ENCODE assay signal across 20 cellular contexts in the genomic region with DNA sequence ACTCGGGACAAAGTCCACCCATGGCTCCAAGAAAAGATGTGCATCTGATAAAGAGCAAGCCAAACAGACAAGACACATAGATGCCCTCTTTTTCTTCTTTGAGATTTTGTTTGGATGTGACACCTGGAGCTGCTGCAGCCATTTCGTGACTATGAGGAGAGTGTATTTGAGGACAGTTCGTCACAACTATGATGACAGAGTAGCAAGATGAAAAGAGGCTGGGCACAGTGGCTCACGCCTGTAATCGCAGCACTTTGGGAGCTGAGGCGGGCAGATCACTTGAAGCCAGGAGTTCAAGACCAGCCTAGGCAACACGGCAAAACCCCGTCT. TPM values are rescaled to one million over a fixed set of nuclear protein-coding genes. Genes with fewer than 3 reads are reported as not detected.
DNase-seq lines count a peak whose midpoint lies in the region; ATAC-seq and TF ChIP-seq lines count a peak whose summit lies in the region.
"Had no signal": no experiment of that assay in that cellular context is flagged by ENCODE, and none has a peak within 500 bp of the region (broad histone marks: within the 10 kb centered on the region; RNA-seq: fewer than 3 reads in every experiment).

No MANE protein-coding gene starts in this region.

- H3K4me1 Mint-ChIP-seq in natural killer cell: peaks cover 14 to 19% of the 10 kb centered on the region in 2 donors
- peaks cover 26 to 29% of the 10 kb centered on the region in 2 donors for H3K4me1 Mint-ChIP-seq in natural killer cell treated with Interleukin-12 subunit alpha and Interleukin-12 subunit beta and Interleukin-15 and Interleukin-18, amount 100 ng/mL, for 72 hours (ENCODE audit: low read depth in 2 of 2)
- peaks cover 56% of the 10 kb centered on the region for H3K4me1 Mint-ChIP-seq in dendritic cell treated with granulocyte-macrophage colony-stimulating factor and Interleukin-4, amounts not matched to agents 40 ng/mL and 50 ng/mL, for 4 days (ENCODE audit: low read depth)
- no peaks in the 10 kb centered on the region for H3K4me1 Mint-ChIP-seq in neural crest cell

- H3K27ac Mint-ChIP-seq in natural killer cell (peak overlapping the region; percentile 66 to 90), neural crest cell (ENCODE audit: unreplicated experiment) (peak overlapping the region; percentile 81)
- H3K27ac Mint-ChIP-seq in natural killer cell treated with Interleukin-12 subunit alpha and Interleukin-12 subunit beta and Interleukin-15 and Interleukin-18, amount 100 ng/mL, for 72 hours: peak overlapping the region in 1 of 2 donors; percentile 17
- H3K27ac Mint-ChIP-seq in dendritic cell treated with granulocyte-macrophage colony-stimulating factor and Interleukin-4, amounts not matched to agents 40 ng/mL and 50 ng/mL, for 4 days: peak overlapping the region; percentile 74
- H3K27ac Mint-ChIP-seq: stimulated activated memory B cell treated with anti-CD40 and anti-IgM and Interleukin-4, amounts not matched to agents 10 μg/mL and 1 μg/mL and 100 μg/mL, for 72 hours had no signal

- DNase-seq in natural killer cell (no peak), neural crest cell (ENCODE audit: low read depth, low spot score) (no peak), NCI-H2029 (lab: John Stamatoyannopoulos, UW) (no peak), dorsolateral prefrontal cortex (no peak), hypothalamus (lab: John Stamatoyannopoulos, UW) (no peak)
- DNase-seq in natural killer cell treated with Interleukin-12 subunit alpha and Interleukin-12 subunit beta and Interleukin-15 and Interleukin-18, amount 100 ng/mL, for 72 hours (ENCODE audit: low spot score): no peak
- DNase-seq: activated CD8-positive, alpha-beta memory T cell treated with anti-CD3 and anti-CD28 coated beads, Interleukin-2, amount 10 ng/mL, durations not matched to agents 7 days and 5 days; activated gamma-delta T cell; anterior cingulate cortex; cortex of kidney; GDM1; Kasumi-1; kidney; NCI-H1436; NCI-H2227 treated with DMSO at 0.1 percent for 48 hours; SHP77; T-helper 1 cell had no signal

- H3K27me3 ChIP-seq in dorsolateral prefrontal cortex: no peaks in the 10 kb centered on the region

- H3K4me3 Mint-ChIP-seq in natural killer cell (no peak overlapping the region), neural crest cell (no peak overlapping the region)
- no peak overlapping the region for H3K4me3 Mint-ChIP-seq in natural killer cell treated with Interleukin-12 subunit alpha and Interleukin-12 subunit beta and Interleukin-15 and Interleukin-18, amount 100 ng/mL, for 72 hours
- H3K4me3 Mint-ChIP-seq in dendritic cell treated with granulocyte-macrophage colony-stimulating factor and Interleukin-4, amounts not matched to agents 40 ng/mL and 50 ng/mL, for 4 days: no peak overlapping the region
- H3K4me3 Mint-ChIP-seq: activated CD8-positive, alpha-beta memory T cell treated with anti-CD3 and anti-CD28 coated beads, Interleukin-2, amount 10 ng/mL, durations not matched to agents 7 days and 5 days; stimulated activated memory B cell treated with anti-CD40 and anti-IgM and Interleukin-4, amounts not matched to agents 10 μg/mL and 1 μg/mL and 100 μg/mL, for 72 hours had no signal

- H3K27me3 Mint-ChIP-seq in natural killer cell (ENCODE audit: low read depth in 2 of 2) (peaks cover 11 to 25% of the 10 kb centered on the region in 2 donors), neural crest cell (ENCODE audit: low read depth) (no peaks in the 10 kb centered on the region)
- peaks cover 26 to 39% of the 10 kb centered on the region in 2 donors for H3K27me3 Mint-ChIP-seq in natural killer cell treated with Interleukin-12 subunit alpha and Interleukin-12 subunit beta and Interleukin-15 and Interleukin-18, amount 100 ng/mL, for 72 hours
- H3K27me3 Mint-ChIP-seq in dendritic cell treated with granulocyte-macrophage colony-stimulating factor and Interleukin-4, amounts not matched to agents 40 ng/mL and 50 ng/mL, for 4 days: peaks cover 12% of the 10 kb centered on the region
- H3K27me3 Mint-ChIP-seq: stimulated activated memory B cell treated with anti-CD40 and anti-IgM and Interleukin-4, amounts not matched to agents 10 μg/mL and 1 μg/mL and 100 μg/mL, for 72 hours had no signal

- H3K36me3 Mint-ChIP-seq in natural killer cell: no peaks in the 10 kb centered on the region
- peaks cover 10% of the 10 kb centered on the region for H3K36me3 Mint-ChIP-seq in natural killer cell treated with Interleukin-12 subunit alpha and Interleukin-12 subunit beta and Interleukin-15 and Interleukin-18, amount 100 ng/mL, for 72 hours
- H3K36me3 Mint-ChIP-seq in dendritic cell treated with granulocyte-macrophage colony-stimulating factor and Interleukin-4, amounts not matched to agents 40 ng/mL and 50 ng/mL, for 4 days (ENCODE audit: low read depth): peaks cover 91% of the 10 kb centered on the region
- H3K36me3 Mint-ChIP-seq in neural crest cell (ENCODE audit: low read depth): peaks cover 23% of the 10 kb centered on the region

- ATAC-seq in natural killer cell (no peak), GM18498 (IDR thresholded peaks at IDR 0.05; ENCODE audit: unreplicated experiment) (no peak)
- no peak for ATAC-seq in natural killer cell treated with Interleukin-12 subunit alpha and Interleukin-12 subunit beta and Interleukin-15 and Interleukin-18, amount 100 ng/mL, for 72 hours
- ATAC-seq: stimulated activated memory B cell treated with anti-CD40 and anti-IgM and Interleukin-4, amounts not matched to agents 10 μg/mL and 1 μg/mL and 100 μg/mL, for 72 hours had no signal

- TF ChIP-seq CTCF in natural killer cell (IDR thresholded peaks at IDR 0.05) (no peak), neural crest cell (conservative IDR thresholded peaks at IDR 0.05) (no peak), dorsolateral prefrontal cortex (IDR thresholded peaks at IDR 0.05 in 54 of 56, conservative IDR thresholded peaks at IDR 0.05 in 2 of 56; ENCODE audit: low read depth in 1 of 56, partially characterized antibody in 56 of 56) (no peak)

- H3K4me3 ChIP-seq in dorsolateral prefrontal cortex: no peak overlapping the region

- intact Hi-C loops in natural killer cell (cut with micrococcal nuclease): no loop called here
- intact Hi-C loops in dendritic cell treated with granulocyte-macrophage colony-stimulating factor and Interleukin-4, amounts not matched to agents 40 ng/mL and 50 ng/mL, for 4 days (cut with micrococcal nuclease): no loop called here
- intact Hi-C loops in dorsolateral prefrontal cortex (cut with DNase I): no loop called here

- peak overlapping the region in 2 of 59 donors; percentile 1 to 61 for H3K27ac ChIP-seq in dorsolateral prefrontal cortex

- no peaks in the 10 kb centered on the region for H3K9me3 Mint-ChIP-seq in natural killer cell
- peaks cover 3% of the 10 kb centered on the region for H3K9me3 Mint-ChIP-seq in natural killer cell treated with Interleukin-12 subunit alpha and Interleukin-12 subunit beta and Interleukin-15 and Interleukin-18, amount 100 ng/mL, for 72 hours
- peaks cover 7% of the 10 kb centered on the region for H3K9me3 Mint-ChIP-seq in dendritic cell treated with granulocyte-macrophage colony-stimulating factor and Interleukin-4, amounts not matched to agents 40 ng/mL and 50 ng/mL, for 4 days
- peaks cover 2% of the 10 kb centered on the region for H3K9me3 Mint-ChIP-seq in neural crest cell
- H3K9me3 Mint-ChIP-seq: stimulated activated memory B cell treated with anti-CD40 and anti-IgM and Interleukin-4, amounts not matched to agents 10 μg/mL and 1 μg/mL and 100 μg/mL, for 72 hours had no signal

RNA-seq across cellular contexts. Expression of a gene that starts 21.5 kb away (rescaled TPM):
- total RNA-seq in natural killer cell (1 to 10 TPM in 2 of 3 donors, under 1 TPM in 1; 0.39 to 6.1 (median 2.5) TPM), neural crest cell (35.3 and 37.0 TPM in 2 replicates), dorsolateral prefrontal cortex (10 to 100 TPM; 34.8 to 93.8 (median 64.1) TPM)
- total RNA-seq in natural killer cell treated with Interleukin-12 subunit alpha and Interleukin-12 subunit beta and Interleukin-15 and Interleukin-18, amount 100 ng/mL, for 72 hours: not detected
